ENCODE assay signal across 21 cellular contexts in genomic region chr5:136203303-136203922, GRCh38. TPM values are rescaled to one million over a fixed set of nuclear protein-coding genes. Genes with fewer than 3 reads are reported as not detected.
DNase-seq lines count a peak whose midpoint lies in the region; ATAC-seq and TF ChIP-seq lines count a peak whose summit lies in the region.
"Had no signal": no experiment of that assay in that cellular context is flagged by ENCODE, and none has a peak within 500 bp of the region (broad histone marks: within the 10 kb centered on the region; RNA-seq: fewer than 3 reads in every experiment).

No MANE protein-coding gene starts in this region.

- H3K36me3 Mint-ChIP-seq in H9 (ENCODE audit: insufficient read depth in 1 of 3, low read depth in 3 of 3), result peaks cover 5 to 12% (median 6%) of the 10 kb centered on the region in 3 experiments; a peak in 5 of 7 replicates
- no peaks in the 10 kb centered on the region for H3K36me3 Mint-ChIP-seq in osteocyte (ENCODE audit: unreplicated experiment)

- in situ Hi-C loops in GM13977 (cut with MboI; ENCODE audit: low pct_unique_long_range_greater_than_20kb, low sequenced_read_pairs, unreplicated experiment), result no loop called here

- H2BK5ac ChIP-seq in H9 (ENCODE audit: insufficient read length, low read length) (no peak overlapping the region), mesendoderm (ENCODE audit: low read length) (no peak overlapping the region)

- no peak overlapping the region for H3T11ph ChIP-seq in H9 (ENCODE audit: low read length)

- no CpG with 5 or more reads among the region's 6 CpGs for WGBS in H9 (ENCODE audit: extremely low coverage, insufficient read length, low lambda C conversion rate)
- WGBS in mesendoderm (ENCODE audit: extremely low coverage, insufficient coverage, low lambda C conversion rate), result no CpG with 5 or more reads among the region's 6 CpGs

- H2AFZ ChIP-seq in H9 (ENCODE audit: low read length), result no peak overlapping the region

- peaks cover 40 to 42% of the 10 kb centered on the region in 2 experiments for H3K4me1 Mint-ChIP-seq in H9
- peaks cover 3% of the 10 kb centered on the region for H3K4me1 Mint-ChIP-seq in osteocyte (ENCODE audit: unreplicated experiment)

- H3K27me3 Mint-ChIP-seq in H9 (ENCODE audit: low read depth) (peaks cover 99% of the 10 kb centered on the region), osteocyte (ENCODE audit: unreplicated experiment) (peaks cover 20% of the 10 kb centered on the region)

- TF ChIP-seq CTCF in H9 (conservative IDR thresholded peaks at IDR 0.05), result no peak
- TF ChIP-seq CTCF in coronary artery (IDR thresholded peaks at IDR 0.05), result no peak
- TF ChIP-seq CTCF in osteocyte (IDR thresholded peaks at IDR 0.05), result no peak
- no peak for TF ChIP-seq CTCF in GM13977 (IDR thresholded peaks at IDR 0.05; ENCODE audit: extremely low read depth, insufficient read depth, missing control alignments)

- H2BK120ac ChIP-seq in H9 (ENCODE audit: low read depth, low read length, poor library complexity, severe bottlenecking) (no peak overlapping the region), mesendoderm (ENCODE audit: low read depth, low read length) (no peak overlapping the region)

- peaks cover 4 to 9% of the 10 kb centered on the region in 2 experiments; a peak in 4 of 5 replicates for H3K9me3 Mint-ChIP-seq in H9
- H3K9me3 Mint-ChIP-seq in osteocyte (ENCODE audit: unreplicated experiment), result peaks cover 4% of the 10 kb centered on the region

- H3K27ac Mint-ChIP-seq in H9, result peak overlapping the region in 1 of 3 experiments; percentile 74; a peak in 1 of 7 replicates
- no peak overlapping the region for H3K27ac Mint-ChIP-seq in osteocyte (ENCODE audit: unreplicated experiment)

- H3K4ac ChIP-seq in H9 (ENCODE audit: low read depth, low read length) (no peak overlapping the region), mesendoderm (ENCODE audit: low read depth, low read length) (no peak overlapping the region)

- no peak overlapping the region for H3K56ac ChIP-seq in H9 (ENCODE audit: insufficient read length, low read depth, low read length)
- H3K56ac ChIP-seq in mesendoderm (ENCODE audit: low read length), result peak overlapping the region; percentile 12

- H3K4me1 ChIP-seq in H9 (ENCODE audit: insufficient read depth, low read length), result 0 out of 2 replicates have a peak, but pooled peaks cover 4% of the 10 kb centered on the region
- peaks cover 2% of the 10 kb centered on the region for H3K4me1 ChIP-seq in mesendoderm (ENCODE audit: control insufficient read depth, low read depth, low read length)
- H3K4me1 ChIP-seq: A549, SJCRH30 had no signal

- no peak overlapping the region for H2BK12ac ChIP-seq in H9 (ENCODE audit: insufficient read length, low read depth, low read length)

- H3K79me2 ChIP-seq in H9 (ENCODE audit: insufficient read depth, low read length) (no peaks in the 10 kb centered on the region), mesendoderm (ENCODE audit: control insufficient read depth, insufficient read depth, low read length) (no peaks in the 10 kb centered on the region)

- no peak overlapping the region for H3K4me3 ChIP-seq in coronary artery
- H3K4me3 ChIP-seq in mesendoderm (ENCODE audit: low read length), result no peak overlapping the region
- H3K4me3 ChIP-seq: A549, SJCRH30 had no signal

- H3K9me3 ChIP-seq in H9 (ENCODE audit: control insufficient read depth, low read depth, low read length), result no peaks in the 10 kb centered on the region
- H3K9me3 ChIP-seq: A549, SJCRH30 had no signal

- no peak overlapping the region for H2BK20ac ChIP-seq in H9 (ENCODE audit: low read depth, low read length, poor library complexity, severe bottlenecking)

- H3K79me1 ChIP-seq in H9 (ENCODE audit: insufficient read depth, low read depth, low read length, poor library complexity, severe bottlenecking) (no peaks in the 10 kb centered on the region), mesendoderm (ENCODE audit: low read length) (no peaks in the 10 kb centered on the region)

- no peak for DNase-seq in H9
- peak; percentile 17 for DNase-seq in coronary artery (ENCODE audit: low spot score)
- DNase-seq in mesendoderm, result no peak
- peak; percentile 69 for DNase-seq in osteocyte (ENCODE audit: extremely low spot score, unreplicated experiment)
- DNase-seq in GM13977 (ENCODE audit: low spot score), result no peak
- no peak for DNase-seq in left colon
- no peak for DNase-seq in midbrain (lab: John Stamatoyannopoulos, UW)
- DNase-seq: C1 segment of cervical spinal cord, DND-41, GDM1, HCEC 1CT, NCI-H1092, NCI-H2081, NCI-H510A, NCI-H774, PC-3, SJCRH30 had no signal

- H3K9ac ChIP-seq in H9 (ENCODE audit: extremely low read depth, insufficient read length, low read length), result no peak overlapping the region
- H3K9ac ChIP-seq in mesendoderm (ENCODE audit: low read length), result no peak overlapping the region

- no peak overlapping the region for H3K27ac ChIP-seq in H9 (ENCODE audit: insufficient read length, low read depth, low read length)
- no peak overlapping the region for H3K27ac ChIP-seq in coronary artery
- H3K27ac ChIP-seq in mesendoderm (ENCODE audit: low read depth, low read length), result no peak overlapping the region
- H3K27ac ChIP-seq: A549, RWPE1, SJCRH30 had no signal

- H3K27me3 ChIP-seq in H9 (ENCODE audit: insufficient read depth, low read length) (peaks cover 56% of the 10 kb centered on the region), mesendoderm (ENCODE audit: insufficient read depth, low read length, poor library complexity) (no peaks in the 10 kb centered on the region)

- intact Hi-C loops in left colon (cut with DNase I, micrococcal nuclease), result no loop called here

- no peaks in the 10 kb centered on the region for H4K20me1 ChIP-seq in H9 (ENCODE audit: control insufficient read depth, insufficient read depth, insufficient read length)

- H2AK5ac ChIP-seq in H9 (ENCODE audit: insufficient read length, low read length), result no peak overlapping the region
- H2AK5ac ChIP-seq in mesendoderm (ENCODE audit: low read length), result no peak overlapping the region

- no peak for ATAC-seq in GM18907 (IDR thresholded peaks at IDR 0.05; ENCODE audit: unreplicated experiment)
- no peak for ATAC-seq in left colon
- ATAC-seq: A549, PC-3 had no signal

- H3K4me3 Mint-ChIP-seq in H9 (peak overlapping the region; percentile 43 to 73; a peak in 4 of 5 replicates), osteocyte (ENCODE audit: unreplicated experiment) (no peak overlapping the region)

- H2BK15ac ChIP-seq in H9 (ENCODE audit: low read depth, low read length), result no peak overlapping the region
- no peak overlapping the region for H2BK15ac ChIP-seq in mesendoderm (replicated peaks; ENCODE audit: low read depth)

- H3K14ac ChIP-seq in H9 (ENCODE audit: insufficient read depth, low read length), result no peak overlapping the region

- H4K5ac ChIP-seq in H9 (ENCODE audit: insufficient read length, low read depth, low read length) (no peak overlapping the region), mesendoderm (ENCODE audit: low read length) (no peak overlapping the region)

- H3K18ac ChIP-seq in H9 (ENCODE audit: insufficient read length, low read depth, low read length) (no peak overlapping the region), mesendoderm (ENCODE audit: low read length) (no peak overlapping the region)

- no peaks in the 10 kb centered on the region for H3K36me3 ChIP-seq in mesendoderm (ENCODE audit: control insufficient read depth, insufficient read depth, low read length)
- H3K36me3 ChIP-seq: SJCRH30 had no signal

- H3K23me2 ChIP-seq in H9 (ENCODE audit: insufficient read length, low read depth, low read length, poor library complexity, severe bottlenecking), result no peaks in the 10 kb centered on the region

- peak overlapping the region; percentile 40 for H3K4me2 ChIP-seq in H9 (ENCODE audit: insufficient read depth, insufficient read length, low read length)
- H3K4me2 ChIP-seq in mesendoderm (ENCODE audit: low read length), result peak overlapping the region; percentile 4
- H3K4me2 ChIP-seq: A549 had no signal

- no peak overlapping the region for H4K91ac ChIP-seq in H9 (ENCODE audit: insufficient read length, low read depth, low read length)

- no peak overlapping the region for H4K8ac ChIP-seq in H9 (replicated peaks; ENCODE audit: insufficient read length, low read depth, low read length)
- no peak overlapping the region for H4K8ac ChIP-seq in mesendoderm (ENCODE audit: low read depth, low read length)

- H3K23ac ChIP-seq in H9 (ENCODE audit: insufficient read length, low read depth, low read length) (no peak overlapping the region), mesendoderm (ENCODE audit: low read length) (no peak overlapping the region)

RNA-seq across cellular contexts. Expression of gene SMIM32, which starts 10.5 kb away (rescaled TPM):
- 0.13 TPM in 1 of 2 replicates, not detected in the other for total RNA-seq in H9 (2021)
- 0.21 TPM for polyA plus RNA-seq in mesendoderm (2013, experiment 1 of 2)
- 0.20 TPM for polyA plus RNA-seq in mesendoderm (2013, experiment 2 of 2)
- total RNA-seq in osteocyte, result not detected in 2 replicates
- total RNA-seq in left colon, result 10 to 100 TPM; 17.7 to 23.5 TPM
- total RNA-seq: MCF 10A, PC-3 had no signal
- polyA plus RNA-seq: A549 had no signal

Comparison
In these comparisons a context has a peak if more than half of its experiments do, and no peak if none do; other contexts are left out.
1. DNase-seq: peak in coronary artery (single experiment) and osteocyte (single experiment); none in H9 (single experiment), mesendoderm (single experiment), GM13977 (single experiment), left colon (0 of 2) and midbrain (single experiment).
2. RNA of gene SMIM32, which starts 10.5 kb away (total RNA-seq): 17.7 to 23.5 TPM in left colon; 0.13 TPM in H9 and not detected in osteocyte; every median in the first group is over 10 times any median in the second.